ENCODE assay signal across 8 cellular contexts in the genomic region with DNA sequence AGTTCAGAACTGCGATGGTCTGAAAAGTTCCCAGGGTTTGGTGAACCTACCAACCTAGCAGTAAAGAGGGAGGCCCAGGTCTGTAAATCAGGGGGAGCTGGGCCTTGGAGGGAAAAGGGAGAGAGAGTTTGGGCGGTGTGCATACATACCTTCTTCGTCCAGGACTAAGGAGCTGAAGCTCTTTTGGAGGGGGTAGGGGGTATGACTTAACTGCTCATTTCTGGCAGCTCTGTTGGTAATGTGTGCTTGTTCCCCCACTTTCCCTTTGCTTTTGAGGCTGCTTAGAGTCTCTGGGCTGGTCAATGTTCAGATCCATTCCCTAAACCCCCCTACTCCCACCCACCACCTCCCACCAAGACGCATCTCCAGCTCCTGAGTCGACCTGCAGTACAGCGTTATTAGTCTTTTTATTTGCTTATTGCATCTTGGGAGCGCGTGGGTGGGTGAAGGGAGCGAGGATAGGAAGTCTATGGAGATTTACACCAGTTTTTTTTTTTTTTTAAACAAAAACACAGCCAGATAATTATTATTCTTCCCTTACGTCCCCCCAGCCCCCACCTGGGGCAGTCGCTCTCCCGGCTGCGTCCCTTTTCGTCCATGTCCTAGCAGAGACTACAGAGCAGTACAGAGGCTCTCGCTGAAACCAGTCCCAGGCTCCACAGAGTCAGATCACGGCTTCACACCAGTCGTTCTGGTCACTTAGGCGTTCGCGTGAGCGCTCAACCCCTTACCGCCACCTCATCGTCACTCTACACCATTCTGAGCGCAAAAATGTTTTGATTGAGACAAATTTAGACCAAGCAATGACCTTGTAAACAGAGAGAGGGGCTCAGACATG. TPM values are rescaled to one million over a fixed set of nuclear protein-coding genes. Genes with fewer than 3 reads are reported as not detected.
DNase-seq lines count a peak whose midpoint lies in the region; ATAC-seq and TF ChIP-seq lines count a peak whose summit lies in the region.

No MANE protein-coding gene starts in this region.

- 0 out of 20 replicates have a peak overlapping the region, but pooled peaks of 1 of the 10 experiments have one; percentile 78 for H3K4me3 ChIP-seq in BLaER1 treated with 17β-estradiol and CSF1 and Interleukin-3, amounts not matched to agents 10 nM and 100 nM
- H3K4me3 ChIP-seq in PC-3 (ENCODE audit: low read length) (peak overlapping the region; percentile 96), endodermal cell (ENCODE audit: low read length) (peak overlapping the region; percentile 98), muscle layer of duodenum (ENCODE audit: low read depth in 1 of 2, low read length in 2 of 2) (peak overlapping the region; percentile 86 to 93)

- ATAC-seq in PC-3 = no peak
- ATAC-seq in HG02623 (IDR thresholded peaks at IDR 0.05; ENCODE audit: unreplicated experiment) = no peak

- H3K9ac ChIP-seq in BLaER1 treated with 17β-estradiol and CSF1 and Interleukin-3, amounts not matched to agents 10 nM and 100 nM = peak overlapping the region in 6 of 11 experiments; percentile 41 to 87 (median 82); a peak in 7 of 22 replicates
- H3K9ac ChIP-seq in PC-3 (ENCODE audit: low read length) (peak overlapping the region; percentile 94), endodermal cell (ENCODE audit: extremely low read depth, low read length, poor library complexity, severe bottlenecking) (peak overlapping the region; percentile 94)

- no TSS peak for BruUV-seq in PC-3 (replicated peaks; lab: Mats Ljungman, UMichigan)

- POLR2A ChIA-PET in PC-3 (lab: Charles Lee; ENCODE audit: unreplicated experiment) = interaction anchor here (0.7 kb wide), 1 partner anchor 24 kb away, joined by 3 read pairs; no protein-coding TSS in a partner anchor

- TF ChIP-seq CTCF in PC-3 (conservative IDR thresholded peaks at IDR 0.05; ENCODE audit: low read depth, low read length) (no peak), endodermal cell (conservative IDR thresholded peaks at IDR 0.05) (no peak)

- CTCF ChIA-PET in PC-3 (lab: Charles Lee) = no interaction called here

- H3K27ac ChIP-seq in BLaER1 treated with 17β-estradiol and CSF1 and Interleukin-3, amounts not matched to agents 10 nM and 100 nM = peak overlapping the region in 6 of 11 experiments; percentile 16 to 84 (median 66); a peak in 5 of 22 replicates
- H3K27ac ChIP-seq in PC-3 (ENCODE audit: low read length) = peak overlapping the region; percentile 85
- peak overlapping the region; percentile 77 for H3K27ac ChIP-seq in endodermal cell (ENCODE audit: low read depth, low read length)
- peak overlapping the region; percentile 82 for H3K27ac ChIP-seq in muscle layer of duodenum (ENCODE audit: low read length)

- no peaks in the 10 kb centered on the region for H3F3A ChIP-seq in PC-3 (ENCODE audit: low read length, unreplicated experiment)

- peak overlapping the region; percentile 97 for H3K4me3 Mint-ChIP-seq in endodermal cell

- peaks cover 0 to 9% (median 6%) of the 10 kb centered on the region in 11 experiments; a peak in 8 of 22 replicates for H3K9me3 ChIP-seq in BLaER1 treated with 17β-estradiol and CSF1 and Interleukin-3, amounts not matched to agents 10 nM and 100 nM (replicated peaks in 1 of 11)
- H3K9me3 ChIP-seq in PC-3 (ENCODE audit: low read length) (no peaks in the 10 kb centered on the region), endodermal cell (ENCODE audit: control insufficient read depth, low read length) (peaks cover 7% of the 10 kb centered on the region), muscle layer of duodenum (ENCODE audit: control insufficient read depth in 1 of 2, low read length in 2 of 2) (no peaks in the 10 kb centered on the region)

- peak overlapping the region; percentile 98 for H3K27ac Mint-ChIP-seq in endodermal cell

- WGBS in endodermal cell (ENCODE audit: insufficient coverage in 1 of 2, insufficient read length in 1 of 2), 2 experiments = 8 to 19% methylated on average over 12 to 24 of the region's 24 CpGs

- H3K27me3 Mint-ChIP-seq in endodermal cell (ENCODE audit: insufficient read depth) = peaks cover 32% of the 10 kb centered on the region

- peaks cover 11 to 39% (median 31%) of the 10 kb centered on the region in 10 experiments for H3K4me1 ChIP-seq in BLaER1 treated with 17β-estradiol and CSF1 and Interleukin-3, amounts not matched to agents 10 nM and 100 nM
- H3K4me1 ChIP-seq in PC-3 (ENCODE audit: insufficient read depth, low read length) (peaks cover 12% of the 10 kb centered on the region), endodermal cell (ENCODE audit: control insufficient read depth, insufficient read depth, low read length) (peaks cover 11% of the 10 kb centered on the region), muscle layer of duodenum (ENCODE audit: control insufficient read depth in 1 of 2, insufficient read depth in 2 of 2, low read length in 2 of 2) (peaks cover 6 to 48% of the 10 kb centered on the region in 2 donors)

- H3K9me2 ChIP-seq in PC-3 (replicated peaks; ENCODE audit: low read length) = no peaks in the 10 kb centered on the region

- 0 out of 2 replicates have a peak overlapping the region, but pooled peaks have one; percentile 90 for H2AFZ ChIP-seq in PC-3 (ENCODE audit: low read length)

- peaks cover 4% of the 10 kb centered on the region for H3K9me3 Mint-ChIP-seq in endodermal cell

- H3K79me2 ChIP-seq in PC-3 (ENCODE audit: low read length) = peaks cover 29% of the 10 kb centered on the region

- DNase-seq in PC-3 = no peak
- peak; percentile 69 for DNase-seq in endodermal cell
- no peak for DNase-seq in NCI-H2081 (lab: John Stamatoyannopoulos, UW)
- no peak for DNase-seq in OCI-M2 (lab: John Stamatoyannopoulos, UW; ENCODE audit: unreplicated experiment)
- no peak for DNase-seq in NCI-H1930 (lab: John Stamatoyannopoulos, UW)

- intact Hi-C loops in PC-3 (cut with micrococcal nuclease) = no loop called here

- no peaks in the 10 kb centered on the region for H4K20me1 ChIP-seq in BLaER1 treated with 17β-estradiol and CSF1 and Interleukin-3, amounts not matched to agents 10 nM and 100 nM
- H4K20me1 ChIP-seq in PC-3 (ENCODE audit: low read length) = no peaks in the 10 kb centered on the region

- peak overlapping the region; percentile 83 to 99 (median 98) for H3K4me2 ChIP-seq in BLaER1 treated with 17β-estradiol and CSF1 and Interleukin-3, amounts not matched to agents 10 nM and 100 nM
- H3K4me2 ChIP-seq in PC-3 (ENCODE audit: low read length) = peak overlapping the region; percentile 95

- H3K4me1 Mint-ChIP-seq in endodermal cell = peaks cover 40% of the 10 kb centered on the region

- peaks cover 23% of the 10 kb centered on the region for H3K36me3 Mint-ChIP-seq in endodermal cell (ENCODE audit: low read depth)

- peaks cover 0 to 15% (median 8%) of the 10 kb centered on the region in 11 experiments; a peak in 11 of 22 replicates for H3K27me3 ChIP-seq in BLaER1 treated with 17β-estradiol and CSF1 and Interleukin-3, amounts not matched to agents 10 nM and 100 nM
- H3K27me3 ChIP-seq in PC-3 (ENCODE audit: low read length) (no peaks in the 10 kb centered on the region), endodermal cell (ENCODE audit: control insufficient read depth, insufficient read depth, low read length, poor library complexity, severe bottlenecking) (no peaks in the 10 kb centered on the region), muscle layer of duodenum (ENCODE audit: low read depth, low read length) (peaks cover 3% of the 10 kb centered on the region)

- H3K36me3 ChIP-seq in BLaER1 treated with 17β-estradiol and CSF1 and Interleukin-3, amounts not matched to agents 10 nM and 100 nM = peaks cover 6 to 22% (median 18%) of the 10 kb centered on the region in 11 experiments
- H3K36me3 ChIP-seq in PC-3 (ENCODE audit: low read depth, low read length) (0 out of 2 replicates have a peak, but pooled peaks cover 3% of the 10 kb centered on the region), endodermal cell (ENCODE audit: control insufficient read depth, insufficient read depth, low read length) (peaks cover 22% of the 10 kb centered on the region), muscle layer of duodenum (ENCODE audit: control insufficient read depth in 1 of 2, insufficient read depth in 2 of 2, low read length in 2 of 2) (peaks cover 8 to 23% of the 10 kb centered on the region in 2 donors)

RNA-seq across cellular contexts. Expression of gene PRRT1, which starts 0.9 kb away (rescaled TPM):
- total RNA-seq in PC-3 (2014; rRNA removed) (1.5 TPM in 1 of 2 replicates, not detected in the other), endodermal cell (1 to 10 TPM; 2.0 to 3.0 TPM)
- polyA plus RNA-seq in endodermal cell (2013, experiment 1 of 2) = 5.9 TPM
- polyA plus RNA-seq in endodermal cell (2013, experiment 2 of 2) = 5.8 TPM

RNA-seq across cellular contexts. Expression of gene PPT2, which starts 1.3 kb away (rescaled TPM):
- total RNA-seq in PC-3 (2014; rRNA removed) (16.6 and 30.8 TPM in 2 replicates), endodermal cell (10 to 100 TPM; 51.1 to 65.3 TPM)
- 39.5 TPM for polyA plus RNA-seq in endodermal cell (2013, experiment 1 of 2)
- 33.9 TPM for polyA plus RNA-seq in endodermal cell (2013, experiment 2 of 2)

RNA-seq across cellular contexts. Expression of gene EGFL8, which starts 11.8 kb away (rescaled TPM):
- total RNA-seq in PC-3 (2014; rRNA removed) (7.9 and 14.9 TPM in 2 replicates), endodermal cell (10 to 100 TPM; 27.9 to 39.6 TPM)
- polyA plus RNA-seq in endodermal cell (2013, experiment 1 of 2) = 38.0 TPM
- polyA plus RNA-seq in endodermal cell (2013, experiment 2 of 2) = 33.1 TPM

RNA-seq across cellular contexts. Expression of gene FKBPL, which starts 22.5 kb away (rescaled TPM):
- 12.6 and 16.4 TPM in 2 replicates for total RNA-seq in PC-3 (2014; rRNA removed)
- total RNA-seq in endodermal cell = 1 to 10 TPM; 9.2 to 9.6 TPM
- polyA plus RNA-seq in endodermal cell (2013, experiment 1 of 2) = 8.7 TPM
- 9.2 TPM for polyA plus RNA-seq in endodermal cell (2013, experiment 2 of 2)

RNA-seq across cellular contexts. Expression of gene AGPAT1, which starts 23.3 kb away (rescaled TPM):
- 54.7 and 59.6 TPM in 2 replicates for total RNA-seq in PC-3 (2014; rRNA removed)
- total RNA-seq in endodermal cell = 100 to 1,000 TPM; 124 to 147 TPM
- 126 TPM for polyA plus RNA-seq in endodermal cell (2013, experiment 1 of 2)
- polyA plus RNA-seq in endodermal cell (2013, experiment 2 of 2) = 113 TPM
